Comparison of ENCODE assay signal across 28 cellular contexts in the genomic region with DNA sequence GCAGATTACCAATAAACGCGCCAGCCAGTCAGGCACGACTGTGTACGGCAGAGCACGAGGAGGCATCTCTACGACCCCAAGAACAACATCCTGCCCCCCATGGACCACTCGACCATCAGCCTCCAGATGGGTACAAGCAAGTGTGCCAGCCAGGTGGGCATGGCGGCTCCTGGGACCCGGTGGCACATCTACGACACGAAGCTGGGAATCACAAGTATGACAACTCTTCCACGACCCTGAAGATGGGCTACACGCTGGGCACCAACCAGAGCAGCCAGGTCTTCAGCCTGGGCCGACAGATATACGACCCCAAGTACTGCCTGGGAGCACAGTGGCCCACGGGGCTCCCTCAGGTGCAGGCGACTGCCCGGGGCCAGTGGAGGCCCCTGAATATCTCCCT.
"Had no signal": no experiment of that assay in that cellular context is flagged by ENCODE, and none has a peak within 500 bp of the region (broad histone marks: within the 10 kb centered on the region; RNA-seq: fewer than 3 reads in every experiment).

No MANE protein-coding gene starts in this region.

- H3K4me1 ChIP-seq: colonic mucosa, esophagus muscularis mucosa, esophagus squamous epithelium, foreskin keratinocyte, gastrocnemius medialis, gastroesophageal sphincter, heart left ventricle, heart right ventricle had no signal

- FAIRE-seq: colon, endometrium, endothelial cell of umbilical vein, frontal cortex had no signal

- DNase-seq: colonic mucosa; cortex of kidney; dermis blood vessel endothelial cell; dorsolateral prefrontal cortex; effector CD4-positive, alpha-beta T cell; effector CD8-positive, alpha-beta T cell; effector memory CD4-positive, alpha-beta T cell; effector memory CD8-positive, alpha-beta T cell; endodermal cell; erythroblast; esophagus squamous epithelium; foreskin fibroblast; foreskin keratinocyte; foreskin melanocyte; gastrocnemius medialis; glutamatergic neuron; head of caudate nucleus; heart right ventricle had no signal

- H3K4me3 ChIP-seq: colonic mucosa, coronary artery, dorsolateral prefrontal cortex, esophagus muscularis mucosa, esophagus squamous epithelium, gastrocnemius medialis, gastroesophageal sphincter, heart left ventricle, heart right ventricle had no signal

- H3K36me3 ChIP-seq: colonic mucosa, esophagus muscularis mucosa, esophagus squamous epithelium, gastrocnemius medialis, gastroesophageal sphincter, heart left ventricle, heart right ventricle had no signal

- H3K9me3 ChIP-seq: colonic mucosa, esophagus muscularis mucosa, esophagus squamous epithelium, gastrocnemius medialis, gastroesophageal sphincter, heart left ventricle had no signal

- ATAC-seq: effector memory CD8-positive, alpha-beta T cell; esophagus mucosa; foreskin keratinocyte; gastrocnemius medialis; gastroesophageal sphincter; heart left ventricle; heart right ventricle had no signal

- H3K27ac ChIP-seq: colonic mucosa, coronary artery, dorsolateral prefrontal cortex, epithelial cell of prostate, esophagus muscularis mucosa, esophagus squamous epithelium, foreskin keratinocyte, gastrocnemius medialis, gastroesophageal sphincter, heart left ventricle, heart right ventricle had no signal

- H3K27me3 ChIP-seq: colonic mucosa, esophagus muscularis mucosa, esophagus squamous epithelium, foreskin keratinocyte, gastrocnemius medialis, gastroesophageal sphincter, heart left ventricle had no signal
